In the genomic region with DNA sequence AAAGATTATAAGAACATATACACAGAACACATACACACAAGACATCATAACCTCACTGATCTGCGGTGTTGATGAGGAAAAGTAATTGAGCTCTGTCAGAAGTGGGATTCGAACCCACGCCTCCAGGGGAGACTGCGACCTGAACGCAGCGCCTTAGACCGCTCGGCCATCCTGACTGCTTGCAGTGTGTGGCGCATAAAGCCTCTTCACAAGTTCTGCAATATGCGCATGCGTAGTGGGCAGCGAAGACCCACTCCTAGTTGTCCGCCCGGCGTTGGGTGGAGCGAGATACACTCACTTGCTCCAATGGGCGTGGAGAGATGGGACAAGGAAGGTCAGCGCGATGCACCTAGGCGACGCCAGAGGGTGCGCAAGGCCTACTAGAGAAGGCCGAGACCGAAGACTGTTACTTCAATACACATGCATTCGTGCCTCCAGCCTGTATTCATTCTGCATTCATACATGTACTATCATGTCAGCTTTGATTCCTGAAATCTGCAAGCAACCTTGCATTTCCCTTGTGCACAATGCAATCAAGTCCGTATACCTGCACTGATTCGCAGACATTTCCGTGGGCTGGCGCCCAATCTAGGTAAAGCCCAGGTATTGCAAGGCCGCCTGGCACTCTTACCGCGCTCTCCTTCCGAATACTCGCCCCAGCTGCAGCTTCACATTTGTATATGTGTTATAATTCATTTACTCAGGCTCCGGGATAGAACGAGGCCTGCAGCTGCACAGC, we compare ENCODE assay signal across 8 cellular contexts. TPM values are rescaled to one million over a fixed set of nuclear protein-coding genes. Genes with fewer than 3 reads are reported as not detected.
DNase-seq lines count a peak whose midpoint lies in the region; ATAC-seq and TF ChIP-seq lines count a peak whose summit lies in the region.

No MANE protein-coding gene starts in this region.

- H3K36me3 ChIP-seq in ascending aorta = no peaks in the 10 kb centered on the region
- no peaks in the 10 kb centered on the region for H3K36me3 ChIP-seq in right atrium auricular region

- DNase-seq in GM13977 (ENCODE audit: low spot score) (peak; percentile 94), NCI-H1694 treated with DMSO at 0.1 percent for 48 hours (lab: John Stamatoyannopoulos, UW) (peak; percentile 96), T-helper 17 cell (peak; percentile 91 to 100 (median 98)), ascending aorta (ENCODE audit: low spot score in 2 of 2) (peak; percentile 99 to 100), right atrium auricular region (ENCODE audit: low spot score) (peak; percentile 100), progenitor cell of endocrine pancreas (ENCODE audit: low spot score, unreplicated experiment) (peak; percentile 100), ureter (ENCODE audit: low spot score) (peak; percentile 99)

- H3K4me3 Mint-ChIP-seq in T-helper 17 cell (no peak overlapping the region), progenitor cell of endocrine pancreas (ENCODE audit: low read depth) (no peak overlapping the region)

- peak overlapping the region; percentile 94 to 95 for H3K27ac ChIP-seq in ascending aorta
- peak overlapping the region; percentile 94 to 96 for H3K27ac ChIP-seq in right atrium auricular region

- H3K27ac Mint-ChIP-seq in T-helper 17 cell (no peak overlapping the region), progenitor cell of endocrine pancreas (no peak overlapping the region)

- peaks cover 21% of the 10 kb centered on the region for H3K4me1 Mint-ChIP-seq in T-helper 17 cell
- H3K4me1 Mint-ChIP-seq in progenitor cell of endocrine pancreas (ENCODE audit: low read depth) = peaks cover 9% of the 10 kb centered on the region

- H3K36me3 Mint-ChIP-seq in T-helper 17 cell (ENCODE audit: low read depth) (no peaks in the 10 kb centered on the region), progenitor cell of endocrine pancreas (ENCODE audit: insufficient read depth) (no peaks in the 10 kb centered on the region)

- H3K4me3 ChIP-seq in ascending aorta = peak overlapping the region; percentile 50 to 66
- peak overlapping the region; percentile 44 to 57 for H3K4me3 ChIP-seq in right atrium auricular region

- intact Hi-C loops in ascending aorta (cut with DNase I) = loop anchor here (1.0 to 10.0 kb wide), 9 partner anchors 55 to 673 kb away; partner anchors contain the start of genes ARL2BP, CPNE2, CX3CL1 and HERPUD1

- ATAC-seq in HG02943 (IDR thresholded peaks at IDR 0.05; ENCODE audit: low read depth, unreplicated experiment) (peak; percentile 89), T-helper 17 cell (peak; percentile 91)

- H3K9me3 Mint-ChIP-seq in progenitor cell of endocrine pancreas (ENCODE audit: low read depth) = no peaks in the 10 kb centered on the region

- H3K4me1 ChIP-seq in ascending aorta (peaks cover 7 to 15% of the 10 kb centered on the region in 2 donors), right atrium auricular region (peaks cover 0 to 24% of the 10 kb centered on the region in 2 donors)

- no peaks in the 10 kb centered on the region for H3K9me3 ChIP-seq in T-helper 17 cell (ENCODE audit: control insufficient read depth, low read length, poor library complexity, severe bottlenecking)
- no peaks in the 10 kb centered on the region for H3K9me3 ChIP-seq in ascending aorta
- no peaks in the 10 kb centered on the region for H3K9me3 ChIP-seq in right atrium auricular region

- TF ChIP-seq CTCF in GM13977 (IDR thresholded peaks at IDR 0.05; ENCODE audit: extremely low read depth, insufficient read depth, missing control alignments) (peak; percentile 93), ascending aorta (IDR thresholded peaks at IDR 0.05) (peak; percentile 93 to 99 (median 93)), right atrium auricular region (IDR thresholded peaks at IDR 0.05) (peak; percentile 87 to 95), progenitor cell of endocrine pancreas (IDR thresholded peaks at IDR 0.05; ENCODE audit: unreplicated experiment) (peak; percentile 93)

- no peaks in the 10 kb centered on the region for H3K27me3 ChIP-seq in ascending aorta
- no peaks in the 10 kb centered on the region for H3K27me3 ChIP-seq in right atrium auricular region

- in situ Hi-C loops in GM13977 (cut with MboI; ENCODE audit: low pct_unique_long_range_greater_than_20kb, low sequenced_read_pairs, unreplicated experiment) = loop anchor here (5.0 to 10.0 kb wide), 2 partner anchors 74 to 117 kb away; partner anchors contain the start of gene CX3CL1

- H3K27me3 Mint-ChIP-seq in T-helper 17 cell (no peaks in the 10 kb centered on the region), progenitor cell of endocrine pancreas (peaks cover 9% of the 10 kb centered on the region)

RNA-seq across cellular contexts. Expression of gene PLLP, which starts 16.1 kb away (rescaled TPM):
- total RNA-seq in T-helper 17 cell = under 1 TPM; 0.16 to 0.75 TPM
- 0.21 TPM for total RNA-seq in ascending aorta
- total RNA-seq in right atrium auricular region = 10 to 100 TPM; 14.4 to 22.4 TPM
- 1.6 and 2.9 TPM in 2 replicates for total RNA-seq in progenitor cell of endocrine pancreas
- 34.3 TPM for total RNA-seq in ureter

RNA-seq across cellular contexts. Expression of gene ARL2BP, which starts 55.5 kb away (rescaled TPM):
- total RNA-seq in T-helper 17 cell (10 to 100 TPM; 37.0 to 39.6 TPM), ascending aorta (44.1 TPM), right atrium auricular region (10 to 100 TPM; 56.4 to 80.4 TPM), progenitor cell of endocrine pancreas (40.7 and 43.0 TPM in 2 replicates), ureter (43.3 TPM)

RNA-seq across cellular contexts. Expression of gene CCL22, which starts 58.0 kb away (rescaled TPM):
- not detected for total RNA-seq in T-helper 17 cell
- total RNA-seq in ascending aorta = not detected
- total RNA-seq in right atrium auricular region = under 1 TPM in 1 of 2 donors, not detected in 1; 0.08 TPM
- not detected in 2 replicates for total RNA-seq in progenitor cell of endocrine pancreas
- total RNA-seq in ureter = not detected

Comparison
In these comparisons a context has a peak if more than half of its experiments do, and no peak if none do; other contexts are left out.
1. Peak in every context shown above with its lines: DNase-seq, ATAC-seq, H3K4me3 ChIP-seq and H3K27ac ChIP-seq.